In the genomic region with DNA sequence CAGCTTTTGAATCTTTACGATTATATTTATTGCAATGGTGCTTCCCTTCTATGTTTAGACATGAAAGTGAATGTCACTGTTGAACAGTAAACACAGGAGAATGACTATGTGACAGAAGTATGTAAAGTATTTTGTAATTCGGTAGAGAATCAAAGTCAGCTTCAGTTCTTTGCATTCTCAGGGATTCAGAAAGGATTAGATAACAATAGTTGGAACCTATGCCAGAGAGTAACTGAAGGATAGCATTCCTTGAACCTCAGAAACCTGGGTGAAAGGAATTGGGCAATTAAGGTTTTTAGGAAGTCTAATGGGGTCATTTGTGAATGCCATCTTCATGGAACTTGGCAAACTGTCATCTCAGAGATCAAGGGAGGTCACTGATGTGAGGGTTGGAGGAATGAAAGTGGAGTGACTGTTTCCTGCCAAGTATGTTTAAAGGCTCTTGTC, we compare ENCODE assay signal across 12 cellular contexts.
DNase-seq lines count a peak whose midpoint lies in the region; FAIRE-seq and TF ChIP-seq lines count a peak whose summit lies in the region.
"Had no signal": no experiment of that assay in that cellular context is flagged by ENCODE, and none has a peak within 500 bp of the region (broad histone marks: within the 10 kb centered on the region; RNA-seq: fewer than 3 reads in every experiment).

No MANE protein-coding gene starts in this region.

- no peak for TF ChIP-seq EP300 in H1 (IDR thresholded peaks at IDR 0.05; ENCODE audit: borderline replicate concordance in 1 of 2, low read depth in 2 of 2, low read length in 2 of 2)

- H3K4me3 ChIP-seq in Caco-2 (ENCODE audit: low read depth, low read length) (no peak overlapping the region), MG63 (no peak overlapping the region), H1 (ENCODE audit: extremely low read depth in 1 of 4, insufficient read depth in 2 of 4, low read depth in 3 of 4, low read length in 4 of 4) (no peak overlapping the region), MM.1S (ENCODE audit: low read length) (no peak overlapping the region)

- no peak overlapping the region for H4K91ac ChIP-seq in H1 (replicated peaks; ENCODE audit: insufficient read length, low read length)

- no peak overlapping the region for H3K56ac ChIP-seq in H1 (replicated peaks; ENCODE audit: insufficient read length, low read depth, low read length)

- no peak overlapping the region for H2AK5ac ChIP-seq in H1 (ENCODE audit: low read depth, low read length)

- no peak overlapping the region for H2BK15ac ChIP-seq in H1 (ENCODE audit: low read length)

- H2AFZ ChIP-seq in H1 (ENCODE audit: low read length) (peak overlapping the region; percentile 26; the same call in 1 of the 2 replicates), MM.1S (ENCODE audit: low read length) (no peak overlapping the region)

- H3K27ac Mint-ChIP-seq in Caco-2 (ENCODE audit: unreplicated experiment) = peak overlapping the region; percentile 43
- peak overlapping the region; percentile 87 for H3K27ac Mint-ChIP-seq in mesothelial cell of epicardium

- H3K18ac ChIP-seq in H1 (ENCODE audit: extremely low read depth, low read length) = no peak overlapping the region

- POLR2A ChIA-PET in Caco-2 (lab: Charles Lee) (interaction anchor here (0.6 to 1.0 kb wide), 4 partner anchors 17 to 132 kb away, joined by 3 to 4 read pairs (median 4); no protein-coding TSS in a partner anchor), H1 (lab: Charles Lee; ENCODE audit: partially characterized antibody) (interaction anchor here (1.1 kb wide), 2 partner anchors 8 to 70 kb away, joined by 3 read pairs; no protein-coding TSS in a partner anchor)

- no peaks in the 10 kb centered on the region for H3K23me2 ChIP-seq in H1 (ENCODE audit: low read depth, low read length)

- CTCF ChIA-PET in Caco-2 (lab: Charles Lee) (interaction anchor here (1.0 kb wide), 1 partner anchor 10 kb away, joined by 3 read pairs; no protein-coding TSS in a partner anchor), H1 (lab: Charles Lee; ENCODE audit: partially characterized antibody) (interaction anchor here (0.6 to 1.3 kb wide), 5 partner anchors 13 to 849 kb away, joined by 3 to 4 read pairs (median 3); no protein-coding TSS in a partner anchor)

- H3F3A ChIP-seq in MM.1S (ENCODE audit: insufficient read depth, low read length) = no peaks in the 10 kb centered on the region

- TF ChIP-seq RAD21 in H1 (IDR thresholded peaks at IDR 0.05 in 1 of 2, conservative IDR thresholded peaks at IDR 0.05 in 1 of 2; ENCODE audit: low read depth in 2 of 2, low read length in 2 of 2) = no peak

- H3K4me2 ChIP-seq in H1 (ENCODE audit: insufficient read depth in 1 of 2, low read depth in 2 of 2, low read length in 2 of 2) = no peak overlapping the region; a peak in 1 of 4 replicates
- no peak overlapping the region for H3K4me2 ChIP-seq in MM.1S (ENCODE audit: low read depth, low read length)

- H3K79me2 ChIP-seq in H1 (ENCODE audit: control insufficient read depth in 1 of 2, insufficient read depth in 2 of 2, low read length in 2 of 2) (no peaks in the 10 kb centered on the region), MM.1S (ENCODE audit: low read length) (no peaks in the 10 kb centered on the region)

- H3K79me1 ChIP-seq in H1 (ENCODE audit: low read depth, low read length) = no peaks in the 10 kb centered on the region

- peaks cover 10% of the 10 kb centered on the region for H3K9me3 ChIP-seq in Caco-2
- no peaks in the 10 kb centered on the region for H3K9me3 ChIP-seq in MG63
- no peaks in the 10 kb centered on the region for H3K9me3 ChIP-seq in H1 (ENCODE audit: insufficient read depth in 2 of 2, low read depth in 1 of 2, low read length in 1 of 2)
- no peaks in the 10 kb centered on the region for H3K9me3 ChIP-seq in MM.1S (replicated peaks; ENCODE audit: insufficient read depth, low read length)

- intact Hi-C loops in Caco-2 (cut with micrococcal nuclease; ENCODE audit: unreplicated experiment) = loop anchor here (1.0 kb wide), 2 partner anchors 14 to 26 kb away; no protein-coding TSS in a partner anchor

- H4K8ac ChIP-seq in H1 (ENCODE audit: extremely low read depth, insufficient read depth, low read length) = no peak overlapping the region

- H2BK5ac ChIP-seq in H1 (ENCODE audit: low read depth, low read length) = no peak overlapping the region

- WGBS in H1 (ENCODE audit: extremely low coverage in 1 of 2, insufficient coverage in 1 of 2, insufficient read length in 1 of 2, insufficient replicate concordance in 2 of 2, low coverage in 1 of 2, low lambda C conversion rate in 2 of 2, missing lambda C conversion rate in 1 of 2), 2 experiments = 87% methylated on average over 2 of the region's 2 CpGs; no CpG with 5 or more reads in 1 of the 2 experiments

- H3K27me3 Mint-ChIP-seq in Caco-2 (ENCODE audit: insufficient read depth, unreplicated experiment) (no peaks in the 10 kb centered on the region), mesothelial cell of epicardium (ENCODE audit: low read depth) (no peaks in the 10 kb centered on the region)

- H3K4me1 ChIP-seq in Caco-2 (peaks cover 48% of the 10 kb centered on the region), H1 (replicated peaks in 1 of 4; ENCODE audit: control insufficient read depth in 3 of 4, insufficient read depth in 4 of 4, low read length in 3 of 4) (peaks cover 0 to 4% (median 1%) of the 10 kb centered on the region in 4 experiments; a peak in 3 of 7 replicates), MM.1S (ENCODE audit: low read length) (no peaks in the 10 kb centered on the region)

- FAIRE-seq in H1 (lab: Jason Lieb, UNC) = no peak

- H3K9me3 Mint-ChIP-seq in Caco-2 (ENCODE audit: unreplicated experiment) (peaks cover 29% of the 10 kb centered on the region), mesothelial cell of epicardium (no peaks in the 10 kb centered on the region)

- H3K27ac ChIP-seq in H1 (ENCODE audit: low read depth, low read length) = no peak overlapping the region
- H3K27ac ChIP-seq in MM.1S (ENCODE audit: low read length) = no peak overlapping the region

- no peak overlapping the region for H3K14ac ChIP-seq in H1 (ENCODE audit: insufficient read length)

- H3K36me3 ChIP-seq in Caco-2 (ENCODE audit: control insufficient read depth, insufficient read depth, low read length) (no peaks in the 10 kb centered on the region), MG63 (no peaks in the 10 kb centered on the region), H1 (ENCODE audit: control insufficient read depth in 2 of 4, insufficient read depth in 4 of 4, low read length in 3 of 4) (no peaks in the 10 kb centered on the region), MM.1S (replicated peaks; ENCODE audit: insufficient read depth, low read length) (no peaks in the 10 kb centered on the region)

- H2BK12ac ChIP-seq in H1 (ENCODE audit: low read depth, low read length) = no peak overlapping the region

- H3K4me1 Mint-ChIP-seq in Caco-2 (ENCODE audit: low read depth, unreplicated experiment) (peaks cover 40% of the 10 kb centered on the region), mesothelial cell of epicardium (peaks cover 44% of the 10 kb centered on the region)

- H3K36me3 Mint-ChIP-seq in Caco-2 (ENCODE audit: insufficient read depth, unreplicated experiment) (peaks cover 14% of the 10 kb centered on the region), mesothelial cell of epicardium (no peaks in the 10 kb centered on the region)

- H3K4ac ChIP-seq in H1 (replicated peaks; ENCODE audit: insufficient read length, low read depth, low read length) = no peak overlapping the region

- H3K9me2 ChIP-seq in MM.1S (replicated peaks; ENCODE audit: insufficient read depth, low read length) = no peaks in the 10 kb centered on the region

- DNase-seq in Caco-2 (peak; percentile 74 to 75), MG63 (peak; percentile 19), H1 (ENCODE audit: low read depth in 1 of 2, low spot score in 2 of 2) (no peak), mesothelial cell of epicardium (ENCODE audit: low spot score in 2 of 2, unreplicated experiment in 2 of 2) (no peak), putamen (ENCODE audit: low spot score) (no peak), NCI-H1105 (lab: John Stamatoyannopoulos, UW) (no peak), MM.1S (no peak)
- DNase-seq in central memory CD4-positive, alpha-beta T cell = no peak
- DNase-seq: activated CD4-positive, alpha-beta T cell treated with anti-CD3 and anti-CD28 coated beads for 48 hours; activated naive CD4-positive, alpha-beta T cell treated with anti-CD3 and anti-CD28 coated beads, Interleukin-2, amount 50 U/mL, for 16 hours; erythroblast; NCI-H1417 treated with DMSO at 0.1 percent for 48 hours had no signal

- H3K9ac ChIP-seq in H1 (replicated peaks in 1 of 4; ENCODE audit: extremely low read depth in 1 of 4, low read depth in 3 of 4, low read length in 3 of 4) = no peak overlapping the region
- no peak overlapping the region for H3K9ac ChIP-seq in MM.1S (ENCODE audit: low read length)

- no peak overlapping the region for H3K23ac ChIP-seq in H1 (ENCODE audit: insufficient read length)

- TF ChIP-seq POLR2A in H1 (IDR thresholded peaks at IDR 0.05; ENCODE audit: control extremely low read depth in 1 of 2, low read depth in 2 of 2, low read length in 2 of 2) = no peak

- H3K27me3 ChIP-seq in Caco-2 (replicated peaks; ENCODE audit: control insufficient read depth, insufficient read depth, low read length) (no peaks in the 10 kb centered on the region), MG63 (no peaks in the 10 kb centered on the region), H1 (replicated peaks in 1 of 4; ENCODE audit: control insufficient read depth in 3 of 4, extremely low read depth in 1 of 4, insufficient read depth in 3 of 4, low read length in 3 of 4) (no peaks in the 10 kb centered on the region), MM.1S (replicated peaks; ENCODE audit: insufficient read depth, low read length) (no peaks in the 10 kb centered on the region)

- no peak overlapping the region for H2BK120ac ChIP-seq in H1 (replicated peaks; ENCODE audit: low read depth, low read length)

- no peak overlapping the region for H2BK20ac ChIP-seq in H1 (ENCODE audit: low read length)

- H4K20me1 ChIP-seq in H1 (replicated peaks in 1 of 2; ENCODE audit: control insufficient read depth in 1 of 2, insufficient read depth in 2 of 2, low read length in 2 of 2) (peaks cover 2% of the 10 kb centered on the region in 2 experiments), MM.1S (ENCODE audit: insufficient read depth, low read length) (no peaks in the 10 kb centered on the region)

- no peak for TF ChIP-seq CTCF in Caco-2 (IDR thresholded peaks at IDR 0.05; ENCODE audit: insufficient read depth in 1 of 2, low read depth in 1 of 2, low read length in 1 of 2, severe bottlenecking in 1 of 2, unreplicated experiment in 1 of 2)
- no peak for TF ChIP-seq CTCF in H1 (IDR thresholded peaks at IDR 0.05; ENCODE audit: control extremely low read depth in 1 of 3, insufficient read depth in 1 of 3, low read depth in 1 of 3, low read length in 3 of 3)
- no peak for TF ChIP-seq CTCF in mesothelial cell of epicardium (IDR thresholded peaks at IDR 0.05; ENCODE audit: unreplicated experiment)
- TF ChIP-seq CTCF in MM.1S (IDR thresholded peaks at IDR 0.05; ENCODE audit: low read length) = no peak

- peak overlapping the region; percentile 29 for H3K4me3 Mint-ChIP-seq in Caco-2 (ENCODE audit: unreplicated experiment)
- no peak overlapping the region for H3K4me3 Mint-ChIP-seq in mesothelial cell of epicardium

- H4K5ac ChIP-seq in H1 (ENCODE audit: insufficient read length, low read depth, low read length) = no peak overlapping the region

- BruUV-seq in Caco-2 (replicated peaks; lab: Mats Ljungman, UMichigan) = no TSS peak

TF ChIP-seq in H1, 55 proteins besides CTCF, POLR2A, EP300 and RAD21 (continues in another document):
- TF ChIP-seq KDM5A (IDR thresholded peaks at IDR 0.05; ENCODE audit: low read length) = no peak

Comparison
In these comparisons a context has a peak if more than half of its experiments do, and no peak if none do; other contexts are left out.
1. DNase-seq: peak in Caco-2 (2 of 2) and MG63 (single experiment); none in H1 (0 of 2), mesothelial cell of epicardium (0 of 2), putamen (single experiment), NCI-H1105 (single experiment), MM.1S (single experiment) and central memory CD4-positive, alpha-beta T cell (single experiment).